In genomic region chr12:9372202-9372601, GRCh38 we compare ENCODE assay signal across 1 cellular context.
TF ChIP-seq lines count a peak whose summit lies in the region.

No MANE protein-coding gene starts in this region.

TF ChIP-seq in WTC11, 78 proteins besides CTCF, POLR2A, EP300 and RAD21 (continued from another document):
- TF ChIP-seq, protein P1, sequence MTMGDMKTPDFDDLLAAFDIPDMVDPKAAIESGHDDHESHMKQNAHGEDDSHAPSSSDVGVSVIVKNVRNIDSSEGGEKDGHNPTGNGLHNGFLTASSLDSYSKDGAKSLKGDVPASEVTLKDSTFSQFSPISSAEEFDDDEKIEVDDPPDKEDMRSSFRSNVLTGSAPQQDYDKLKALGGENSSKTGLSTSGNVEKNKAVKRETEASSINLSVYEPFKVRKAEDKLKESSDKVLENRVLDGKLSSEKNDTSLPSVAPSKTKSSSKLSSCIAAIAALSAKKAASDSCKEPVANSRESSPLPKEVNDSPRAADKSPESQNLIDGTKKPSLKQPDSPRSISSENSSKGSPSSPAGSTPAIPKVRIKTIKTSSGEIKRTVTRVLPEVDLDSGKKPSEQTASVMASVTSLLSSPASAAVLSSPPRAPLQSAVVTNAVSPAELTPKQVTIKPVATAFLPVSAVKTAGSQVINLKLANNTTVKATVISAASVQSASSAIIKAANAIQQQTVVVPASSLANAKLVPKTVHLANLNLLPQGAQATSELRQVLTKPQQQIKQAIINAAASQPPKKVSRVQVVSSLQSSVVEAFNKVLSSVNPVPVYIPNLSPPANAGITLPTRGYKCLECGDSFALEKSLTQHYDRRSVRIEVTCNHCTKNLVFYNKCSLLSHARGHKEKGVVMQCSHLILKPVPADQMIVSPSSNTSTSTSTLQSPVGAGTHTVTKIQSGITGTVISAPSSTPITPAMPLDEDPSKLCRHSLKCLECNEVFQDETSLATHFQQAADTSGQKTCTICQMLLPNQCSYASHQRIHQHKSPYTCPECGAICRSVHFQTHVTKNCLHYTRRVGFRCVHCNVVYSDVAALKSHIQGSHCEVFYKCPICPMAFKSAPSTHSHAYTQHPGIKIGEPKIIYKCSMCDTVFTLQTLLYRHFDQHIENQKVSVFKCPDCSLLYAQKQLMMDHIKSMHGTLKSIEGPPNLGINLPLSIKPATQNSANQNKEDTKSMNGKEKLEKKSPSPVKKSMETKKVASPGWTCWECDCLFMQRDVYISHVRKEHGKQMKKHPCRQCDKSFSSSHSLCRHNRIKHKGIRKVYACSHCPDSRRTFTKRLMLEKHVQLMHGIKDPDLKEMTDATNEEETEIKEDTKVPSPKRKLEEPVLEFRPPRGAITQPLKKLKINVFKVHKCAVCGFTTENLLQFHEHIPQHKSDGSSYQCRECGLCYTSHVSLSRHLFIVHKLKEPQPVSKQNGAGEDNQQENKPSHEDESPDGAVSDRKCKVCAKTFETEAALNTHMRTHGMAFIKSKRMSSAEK (CRISPR knock-in tag; IDR thresholded peaks at IDR 0.05; ENCODE audit: borderline replicate concordance), result no peak
- TF ChIP-seq, protein P2, sequence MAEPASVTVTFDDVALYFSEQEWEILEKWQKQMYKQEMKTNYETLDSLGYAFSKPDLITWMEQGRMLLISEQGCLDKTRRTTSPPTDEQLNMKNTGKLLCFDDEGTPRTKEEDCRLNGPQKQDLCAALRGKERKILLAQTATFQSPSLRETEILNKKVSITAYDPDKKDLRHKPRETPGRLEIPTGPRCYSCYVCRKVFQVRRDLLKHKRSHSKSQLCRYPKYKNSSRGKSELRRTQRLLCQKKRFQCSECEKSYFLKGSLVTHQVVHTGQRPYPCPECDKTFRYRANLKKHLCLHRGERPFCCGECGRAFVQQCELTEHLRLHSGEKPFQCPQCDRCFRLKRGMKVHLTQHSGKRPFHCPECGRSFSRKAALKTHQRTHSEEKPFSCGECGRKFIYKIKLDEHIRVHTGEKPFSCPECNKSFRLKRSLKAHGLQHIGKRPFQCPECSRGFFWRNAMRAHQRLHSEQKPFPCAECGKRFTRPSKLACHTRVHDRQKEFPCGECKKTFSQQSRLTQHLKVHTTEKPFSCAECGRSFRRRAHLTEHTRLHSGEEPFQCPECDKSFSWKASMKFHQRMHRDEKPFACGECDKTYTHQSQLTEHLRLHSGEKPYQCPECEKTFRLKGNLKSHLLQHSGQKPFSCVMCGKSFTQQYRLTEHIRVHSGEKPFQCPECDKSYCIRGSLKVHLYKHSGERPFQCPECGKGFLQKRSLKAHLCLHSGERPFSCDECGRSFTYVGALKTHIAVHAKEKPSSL (CRISPR knock-in tag; conservative IDR thresholded peaks at IDR 0.05), result no peak
- TF ChIP-seq, protein P3, sequence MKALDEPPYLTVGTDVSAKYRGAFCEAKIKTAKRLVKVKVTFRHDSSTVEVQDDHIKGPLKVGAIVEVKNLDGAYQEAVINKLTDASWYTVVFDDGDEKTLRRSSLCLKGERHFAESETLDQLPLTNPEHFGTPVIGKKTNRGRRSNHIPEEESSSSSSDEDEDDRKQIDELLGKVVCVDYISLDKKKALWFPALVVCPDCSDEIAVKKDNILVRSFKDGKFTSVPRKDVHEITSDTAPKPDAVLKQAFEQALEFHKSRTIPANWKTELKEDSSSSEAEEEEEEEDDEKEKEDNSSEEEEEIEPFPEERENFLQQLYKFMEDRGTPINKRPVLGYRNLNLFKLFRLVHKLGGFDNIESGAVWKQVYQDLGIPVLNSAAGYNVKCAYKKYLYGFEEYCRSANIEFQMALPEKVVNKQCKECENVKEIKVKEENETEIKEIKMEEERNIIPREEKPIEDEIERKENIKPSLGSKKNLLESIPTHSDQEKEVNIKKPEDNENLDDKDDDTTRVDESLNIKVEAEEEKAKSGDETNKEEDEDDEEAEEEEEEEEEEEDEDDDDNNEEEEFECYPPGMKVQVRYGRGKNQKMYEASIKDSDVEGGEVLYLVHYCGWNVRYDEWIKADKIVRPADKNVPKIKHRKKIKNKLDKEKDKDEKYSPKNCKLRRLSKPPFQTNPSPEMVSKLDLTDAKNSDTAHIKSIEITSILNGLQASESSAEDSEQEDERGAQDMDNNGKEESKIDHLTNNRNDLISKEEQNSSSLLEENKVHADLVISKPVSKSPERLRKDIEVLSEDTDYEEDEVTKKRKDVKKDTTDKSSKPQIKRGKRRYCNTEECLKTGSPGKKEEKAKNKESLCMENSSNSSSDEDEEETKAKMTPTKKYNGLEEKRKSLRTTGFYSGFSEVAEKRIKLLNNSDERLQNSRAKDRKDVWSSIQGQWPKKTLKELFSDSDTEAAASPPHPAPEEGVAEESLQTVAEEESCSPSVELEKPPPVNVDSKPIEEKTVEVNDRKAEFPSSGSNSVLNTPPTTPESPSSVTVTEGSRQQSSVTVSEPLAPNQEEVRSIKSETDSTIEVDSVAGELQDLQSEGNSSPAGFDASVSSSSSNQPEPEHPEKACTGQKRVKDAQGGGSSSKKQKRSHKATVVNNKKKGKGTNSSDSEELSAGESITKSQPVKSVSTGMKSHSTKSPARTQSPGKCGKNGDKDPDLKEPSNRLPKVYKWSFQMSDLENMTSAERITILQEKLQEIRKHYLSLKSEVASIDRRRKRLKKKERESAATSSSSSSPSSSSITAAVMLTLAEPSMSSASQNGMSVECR (CRISPR knock-in tag; IDR thresholded peaks at IDR 0.05; ENCODE audit: borderline replicate concordance), result no peak
- TF ChIP-seq FOXJ3 (CRISPR knock-in tag; IDR thresholded peaks at IDR 0.05; ENCODE audit: borderline replicate concordance) (no peak), STAT6 (CRISPR knock-in tag; conservative IDR thresholded peaks at IDR 0.05; ENCODE audit: low read depth) (no peak)
